ENCODE assay signal across 10 cellular contexts in the genomic region with DNA sequence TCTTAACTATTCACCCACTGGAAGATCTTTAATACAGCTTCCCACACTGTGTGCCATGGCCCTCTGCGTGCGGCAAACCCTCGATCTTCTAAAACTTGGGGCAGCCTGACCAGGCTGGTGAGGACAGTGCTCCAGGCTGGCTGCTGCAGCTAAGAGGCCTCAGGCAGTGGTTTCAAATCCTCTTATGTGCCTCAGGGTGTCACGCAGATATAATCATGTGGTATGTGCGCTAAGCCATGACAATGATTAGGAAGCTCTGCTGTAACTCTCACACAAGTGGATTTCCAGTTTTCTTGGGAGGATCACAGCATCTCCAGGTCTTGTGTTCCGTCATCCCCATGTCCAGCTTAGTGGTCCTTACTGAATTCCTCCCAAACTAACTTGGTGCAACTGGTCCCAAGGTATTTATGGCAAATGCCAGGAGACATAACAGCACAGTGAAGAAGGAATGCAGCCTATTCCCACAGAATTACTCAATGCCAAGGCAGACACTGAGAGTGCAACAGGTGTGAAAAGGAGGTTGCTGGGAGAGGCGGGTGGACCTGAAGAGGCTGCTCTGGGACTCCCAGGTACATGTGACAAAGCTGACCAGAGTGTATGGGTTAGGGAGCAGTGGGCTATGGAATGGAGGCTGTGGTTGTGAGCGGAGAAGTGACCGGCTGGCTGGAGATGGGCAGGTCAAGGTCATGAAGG. TPM values are rescaled to one million over a fixed set of nuclear protein-coding genes. Genes with fewer than 3 reads are reported as not detected.
DNase-seq lines count a peak whose midpoint lies in the region; TF ChIP-seq lines count a peak whose summit lies in the region.
"Had no signal": no experiment of that assay in that cellular context is flagged by ENCODE, and none has a peak within 500 bp of the region (broad histone marks: within the 10 kb centered on the region; RNA-seq: fewer than 3 reads in every experiment).

No MANE protein-coding gene starts in this region.

- CTCF ChIA-PET in MCF 10A (lab: Yijun Ruan, JAX) (interaction anchor here (0.6 to 5.0 kb wide), 3 partner anchors 9 to 22 kb away, joined by 3 to 25 read pairs (median 21); no protein-coding TSS in a partner anchor), OCI-LY7 (lab: Charles Lee; ENCODE audit: unreplicated experiment) (no interaction called here)

- peak overlapping the region in 1 of 2 donors; percentile 98 for H3K27ac ChIP-seq in breast epithelium
- no peak overlapping the region for H3K27ac ChIP-seq in OCI-LY7 (ENCODE audit: low read depth, low read length, poor library complexity, severe bottlenecking)
- H3K27ac ChIP-seq: PC-9 had no signal

- POLR2A ChIA-PET in MCF 10A (lab: Yijun Ruan, JAX) (no interaction called here), OCI-LY7 (lab: Charles Lee) (no interaction called here)

- H3K36me3 ChIP-seq in breast epithelium (peaks cover 5% of the 10 kb centered on the region), OCI-LY7 (ENCODE audit: insufficient read depth, low read length) (peaks cover 58% of the 10 kb centered on the region), MG63 (peaks cover 21% of the 10 kb centered on the region)

- H3K4me3 ChIP-seq in breast epithelium, result no peak overlapping the region
- no peak overlapping the region for H3K4me3 ChIP-seq in OCI-LY7 (ENCODE audit: low read depth, low read length, poor library complexity, severe bottlenecking)
- no peak overlapping the region for H3K4me3 ChIP-seq in MG63
- H3K4me3 ChIP-seq: PC-9 had no signal

- peak overlapping the region; percentile 36 for H3K4me3 Mint-ChIP-seq in MCF 10A (ENCODE audit: unreplicated experiment)

- H3K79me2 ChIP-seq in OCI-LY7 (ENCODE audit: insufficient read depth, low read depth, low read length), result peaks cover 5% of the 10 kb centered on the region; the same call in 1 of the 2 replicates

- peaks cover 16% of the 10 kb centered on the region for H3K4me1 Mint-ChIP-seq in MCF 10A (ENCODE audit: insufficient read depth, unreplicated experiment)

- H4K20me1 ChIP-seq in OCI-LY7 (ENCODE audit: insufficient read depth, low read length), result no peaks in the 10 kb centered on the region

- H2AFZ ChIP-seq in OCI-LY7 (ENCODE audit: low read length), result no peak overlapping the region
- H2AFZ ChIP-seq: PC-9 had no signal

- BruUV-seq in MCF 10A (replicated peaks; lab: Mats Ljungman, UMichigan) (TSS peak; percentile 11), OCI-LY7 (replicated peaks; lab: Mats Ljungman, UMichigan) (no TSS peak)

- H3K27me3 Mint-ChIP-seq in MCF 10A (ENCODE audit: insufficient read depth, unreplicated experiment), result no peaks in the 10 kb centered on the region

- peaks cover 41% of the 10 kb centered on the region for H3K36me3 Mint-ChIP-seq in MCF 10A (ENCODE audit: insufficient read depth, unreplicated experiment)

- H3K4me1 ChIP-seq in breast epithelium (no peaks in the 10 kb centered on the region), OCI-LY7 (ENCODE audit: insufficient read depth, low read length, poor library complexity, severe bottlenecking) (peaks cover 22% of the 10 kb centered on the region)

- H3K9me3 ChIP-seq in breast epithelium (no peaks in the 10 kb centered on the region), OCI-LY7 (ENCODE audit: low read length) (0 out of 2 replicates have a peak, but pooled peaks cover 4% of the 10 kb centered on the region), MG63 (no peaks in the 10 kb centered on the region)

- H3K27ac Mint-ChIP-seq in MCF 10A (ENCODE audit: low read depth, unreplicated experiment), result no peak overlapping the region

- H3K9me3 Mint-ChIP-seq in MCF 10A (ENCODE audit: unreplicated experiment), result no peaks in the 10 kb centered on the region

- no peaks in the 10 kb centered on the region for H3K9me2 ChIP-seq in OCI-LY7 (ENCODE audit: insufficient read depth, low read length)

- H3K4me2 ChIP-seq in OCI-LY7 (ENCODE audit: low read length), result peak overlapping the region; percentile 66; the same call in 1 of the 2 replicates

- TF ChIP-seq CTCF in MCF 10A (IDR thresholded peaks at IDR 0.05; ENCODE audit: unreplicated experiment) (no peak), breast epithelium (IDR thresholded peaks at IDR 0.05) (no peak), OCI-LY7 (conservative IDR thresholded peaks at IDR 0.05; ENCODE audit: low read length) (no peak)

- DNase-seq in MCF 10A (ENCODE audit: unreplicated experiment) (no peak), breast epithelium (ENCODE audit: low spot score in 2 of 2) (no peak), OCI-LY7 (ENCODE audit: low spot score) (peak; percentile 29), glomerular visceral epithelial cell (ENCODE audit: extremely low spot score) (peak; percentile 58), HUDEP-2 (lab: John Stamatoyannopoulos, UW; ENCODE audit: unreplicated experiment in 76 of 76) (no peak), MG63 (no peak), DMS79 (lab: John Stamatoyannopoulos, UW) (no peak), inferior parietal cortex (ENCODE audit: extremely low spot score) (no peak)
- DNase-seq: NCI-H1436, PC-9 had no signal

- intact Hi-C loops in MCF 10A (cut with micrococcal nuclease) (no loop called here), breast epithelium (cut with DNase I; ENCODE audit: low total_unique reads) (no loop called here), OCI-LY7 (cut with micrococcal nuclease; ENCODE audit: unreplicated experiment) (no loop called here)

- no peak for TF ChIP-seq POLR2A in breast epithelium (IDR thresholded peaks at IDR 0.05)

- no peaks in the 10 kb centered on the region for H3K27me3 ChIP-seq in breast epithelium
- no peaks in the 10 kb centered on the region for H3K27me3 ChIP-seq in MG63

RNA-seq across cellular contexts. Expression of a gene that starts 2.3 kb away (rescaled TPM):
- 40.5 and 41.8 TPM in 2 replicates for total RNA-seq in MCF 10A (2022)
- total RNA-seq in breast epithelium, result 10 to 100 TPM; 48.2 to 62.3 (median 61.8) TPM
- total RNA-seq in OCI-LY7 (2014; rRNA removed; shearing (Covaris generic)), result 44.5 and 53.2 TPM in 2 replicates
- total RNA-seq in OCI-LY7 (2022), result 64.0 and 68.7 TPM in 2 replicates
- 34.5 and 41.8 TPM in 2 replicates for total RNA-seq in MG63 (2014; rRNA removed; shearing (Covaris generic); ENCODE audit: low replicate concordance)

RNA-seq across cellular contexts. Expression of a gene that starts 29.5 kb away (rescaled TPM):
- total RNA-seq in MCF 10A (2022), result 4.0 and 7.9 TPM in 2 replicates
- 10 to 100 TPM; 13.2 to 20.0 (median 17.4) TPM for total RNA-seq in breast epithelium
- total RNA-seq in OCI-LY7 (2014; rRNA removed; shearing (Covaris generic)), result 0.41 and 0.51 TPM in 2 replicates
- 4.0 and 4.3 TPM in 2 replicates for total RNA-seq in OCI-LY7 (2022)
- total RNA-seq in MG63 (2014; rRNA removed; shearing (Covaris generic); ENCODE audit: low replicate concordance), result 1.6 and 1.8 TPM in 2 replicates

Comparison
In these comparisons a context has a peak if more than half of its experiments do, and no peak if none do; other contexts are left out.
1. DNase-seq: peak in OCI-LY7 (single experiment) and glomerular visceral epithelial cell (single experiment); none in MCF 10A (single experiment), breast epithelium (0 of 2), HUDEP-2 (0 of 76), MG63 (single experiment), DMS79 (single experiment) and inferior parietal cortex (single experiment).